23 cellular contexts compared by ENCODE assay signal in the genomic region with DNA sequence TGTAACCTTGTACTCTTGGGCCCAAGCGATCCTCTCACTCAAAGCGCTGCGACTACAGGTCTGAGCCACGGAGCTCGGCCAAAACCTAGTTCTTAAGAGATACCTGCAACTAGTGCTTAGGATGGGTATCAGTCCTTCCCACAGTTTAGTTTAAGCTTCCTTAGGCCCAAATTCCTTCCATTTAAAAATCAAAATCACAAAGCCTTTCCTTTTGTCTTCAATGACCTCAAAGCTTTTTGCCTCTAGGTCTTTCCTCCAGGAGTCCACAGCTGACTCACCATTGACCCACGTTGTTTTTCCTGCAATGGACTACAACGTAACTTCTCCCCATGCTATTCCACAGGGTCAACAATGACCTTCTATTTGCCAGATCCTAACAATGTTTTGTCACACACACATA.
"Had no signal": no experiment of that assay in that cellular context is flagged by ENCODE, and none has a peak within 500 bp of the region (broad histone marks: within the 10 kb centered on the region; RNA-seq: fewer than 3 reads in every experiment).

No MANE protein-coding gene starts in this region.

- H3K4me1 ChIP-seq: lower lobe of right lung, transverse colon had no signal

- H3K4me3 Mint-ChIP-seq: activated B cell treated with CpG ODN at 0.5 μM for 24 hours; activated CD4-positive, alpha-beta T cell treated with anti-CD3 and anti-CD28 coated beads, Interleukin-2, amount 10 ng/mL, durations not matched to agents 7 days and 5 days; activated T-cell treated with anti-CD3 and anti-CD28 coated beads, Interleukin-2, amount 50 U/mL, for 72 hours; stimulated activated naive B cell treated with anti-CD40 and anti-IgM and Interleukin-4, amounts not matched to agents 10 μg/mL and 1 μg/mL and 100 μg/mL, for 72 hours; T-helper 17 cell had no signal

- H3K4me3 ChIP-seq: body of pancreas, esophagus squamous epithelium, lower lobe of right lung, ovary, transverse colon had no signal

- H3K27ac Mint-ChIP-seq: activated B cell treated with CpG ODN at 0.5 μM for 24 hours; activated CD4-positive, alpha-beta T cell treated with anti-CD3 and anti-CD28 coated beads, Interleukin-2, amount 10 ng/mL, durations not matched to agents 7 days and 5 days; activated naive CD4-positive, alpha-beta T cell treated with anti-CD3 and anti-CD28 coated beads, Interleukin-2, amount 50 U/mL, for 72 hours; activated T-cell treated with anti-CD3 and anti-CD28 coated beads, Interleukin-2, amount 50 U/mL, for 72 hours; stimulated activated naive B cell treated with anti-CD40 and anti-IgM and Interleukin-4, amounts not matched to agents 10 μg/mL and 1 μg/mL and 100 μg/mL, for 72 hours; T-helper 17 cell had no signal

- H3K36me3 ChIP-seq: ovary had no signal

- H3K27ac ChIP-seq: body of pancreas, esophagus squamous epithelium, foreskin keratinocyte, lower lobe of right lung, ovary, transverse colon had no signal

- H3K9me3 Mint-ChIP-seq: activated B cell treated with CpG ODN at 0.5 μM for 24 hours; activated CD4-positive, alpha-beta T cell treated with anti-CD3 and anti-CD28 coated beads, Interleukin-2, amount 10 ng/mL, durations not matched to agents 7 days and 5 days; activated naive CD4-positive, alpha-beta T cell treated with anti-CD3 and anti-CD28 coated beads, Interleukin-2, amount 50 U/mL, for 72 hours had no signal

- H3K27me3 ChIP-seq: body of pancreas, esophagus squamous epithelium, foreskin keratinocyte, ovary, transverse colon had no signal

- ATAC-seq: activated naive CD4-positive, alpha-beta T cell treated with anti-CD3 and anti-CD28 coated beads, Interleukin-2, amount 50 U/mL, for 72 hours; activated T-cell treated with anti-CD3 and anti-CD28 coated beads, Interleukin-2, amount 50 U/mL, for 72 hours; body of pancreas; foreskin keratinocyte; lower lobe of right lung; stimulated activated naive B cell treated with anti-CD40 and anti-IgM and Interleukin-4, amounts not matched to agents 10 μg/mL and 1 μg/mL and 100 μg/mL, for 72 hours; T-helper 17 cell had no signal

- H3K9me3 ChIP-seq: body of pancreas, esophagus squamous epithelium, lower lobe of right lung, ovary, transverse colon had no signal

- H3K4me1 Mint-ChIP-seq: activated B cell treated with CpG ODN at 0.5 μM for 24 hours; activated CD4-positive, alpha-beta T cell treated with anti-CD3 and anti-CD28 coated beads, Interleukin-2, amount 10 ng/mL, durations not matched to agents 7 days and 5 days had no signal

- H3K27me3 Mint-ChIP-seq: activated B cell treated with CpG ODN at 0.5 μM for 24 hours; activated CD4-positive, alpha-beta T cell treated with anti-CD3 and anti-CD28 coated beads, Interleukin-2, amount 10 ng/mL, durations not matched to agents 7 days and 5 days; stimulated activated naive B cell treated with anti-CD40 and anti-IgM and Interleukin-4, amounts not matched to agents 10 μg/mL and 1 μg/mL and 100 μg/mL, for 72 hours; T-helper 17 cell had no signal

- DNase-seq: activated B cell treated with CpG ODN at 0.5 μM for 24 hours; activated CD4-positive, alpha-beta T cell treated with anti-CD3 and anti-CD28 coated beads, Interleukin-2, amount 10 ng/mL, durations not matched to agents 7 days and 5 days; activated CD8-positive, alpha-beta memory T cell treated with anti-CD3 and anti-CD28 coated beads, Interleukin-2, amount 50 U/mL, for 48 hours; activated gamma-delta T cell; activated T-cell treated with anti-CD3 and anti-CD28 coated beads, Interleukin-2, amount 50 U/mL, for 72 hours; body of pancreas; caudate nucleus; esophagus squamous epithelium; foreskin keratinocyte; glutamatergic neuron; hypothalamus; left cardiac atrium; lower lobe of right lung; ovary; retina; stimulated activated CD4-positive, alpha-beta T cell treated with anti-CD3 and anti-CD28 coated beads, Interleukin-15, amount 100 ng/mL, for 24 hours; stimulated activated CD4-positive, alpha-beta T cell treated with anti-CD3 and anti-CD28 coated beads, Interleukin-4, amount 100 ng/mL, for 1 hour; stimulated activated naive B cell treated with anti-CD40 and anti-IgM and Interleukin-4, amounts not matched to agents 10 μg/mL and 1 μg/mL and 100 μg/mL, for 72 hours; T-helper 17 cell; transverse colon had no signal

- FAIRE-seq: colon, TTC549 had no signal
